ENCODE assay signal across 1 cellular context in genomic region chr15:88546248-88547129, GRCh38.
TF ChIP-seq lines count a peak whose summit lies in the region.

Gene DET1 (minus strand): TSS chr15:88546681. CDS start chr15:88531705, 14,976 bp downstream.

TF ChIP-seq in K562, 482 proteins besides CTCF, POLR2A, EP300 and RAD21 (continued from another document and continues in another):
- TF ChIP-seq, protein P1, sequence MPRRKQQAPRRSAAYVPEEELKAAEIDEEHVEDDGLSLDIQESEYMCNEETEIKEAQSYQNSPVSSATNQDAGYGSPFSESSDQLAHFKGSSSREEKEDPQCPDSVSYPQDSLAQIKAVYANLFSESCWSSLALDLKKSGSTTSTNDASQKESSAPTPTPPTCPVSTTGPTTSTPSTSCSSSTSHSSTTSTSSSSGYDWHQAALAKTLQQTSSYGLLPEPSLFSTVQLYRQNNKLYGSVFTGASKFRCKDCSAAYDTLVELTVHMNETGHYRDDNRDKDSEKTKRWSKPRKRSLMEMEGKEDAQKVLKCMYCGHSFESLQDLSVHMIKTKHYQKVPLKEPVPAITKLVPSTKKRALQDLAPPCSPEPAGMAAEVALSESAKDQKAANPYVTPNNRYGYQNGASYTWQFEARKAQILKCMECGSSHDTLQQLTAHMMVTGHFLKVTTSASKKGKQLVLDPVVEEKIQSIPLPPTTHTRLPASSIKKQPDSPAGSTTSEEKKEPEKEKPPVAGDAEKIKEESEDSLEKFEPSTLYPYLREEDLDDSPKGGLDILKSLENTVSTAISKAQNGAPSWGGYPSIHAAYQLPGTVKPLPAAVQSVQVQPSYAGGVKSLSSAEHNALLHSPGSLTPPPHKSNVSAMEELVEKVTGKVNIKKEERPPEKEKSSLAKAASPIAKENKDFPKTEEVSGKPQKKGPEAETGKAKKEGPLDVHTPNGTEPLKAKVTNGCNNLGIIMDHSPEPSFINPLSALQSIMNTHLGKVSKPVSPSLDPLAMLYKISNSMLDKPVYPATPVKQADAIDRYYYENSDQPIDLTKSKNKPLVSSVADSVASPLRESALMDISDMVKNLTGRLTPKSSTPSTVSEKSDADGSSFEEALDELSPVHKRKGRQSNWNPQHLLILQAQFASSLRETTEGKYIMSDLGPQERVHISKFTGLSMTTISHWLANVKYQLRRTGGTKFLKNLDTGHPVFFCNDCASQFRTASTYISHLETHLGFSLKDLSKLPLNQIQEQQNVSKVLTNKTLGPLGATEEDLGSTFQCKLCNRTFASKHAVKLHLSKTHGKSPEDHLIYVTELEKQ (CRISPR knock-in tag; IDR thresholded peaks at IDR 0.05), result no peak
- TF ChIP-seq ZBTB9 (CRISPR knock-in tag; IDR thresholded peaks at IDR 0.05) (no peak), TGIF2 (CRISPR knock-in tag; IDR thresholded peaks at IDR 0.05) (no peak), BACH1 (tag; IDR thresholded peaks at IDR 0.05) (no peak), THRA (IDR thresholded peaks at IDR 0.05) (no peak), POLR2B (IDR thresholded peaks at IDR 0.05; ENCODE audit: low read depth, partially characterized antibody) (no peak), KAT2B (IDR thresholded peaks at IDR 0.05; ENCODE audit: low read depth, low read length) (no peak), EHMT2 (IDR thresholded peaks at IDR 0.05) (peak; percentile 92), CAMTA2 (CRISPR knock-in tag; conservative IDR thresholded peaks at IDR 0.05) (no peak), USF2 (CRISPR knock-in tag; IDR thresholded peaks at IDR 0.05) (no peak), ASH1L (IDR thresholded peaks at IDR 0.05; ENCODE audit: borderline replicate concordance, low read depth, partially characterized antibody) (no peak), MXI1 (IDR thresholded peaks at IDR 0.05; ENCODE audit: low read depth, low read length) (no peak), ZKSCAN1 (IDR thresholded peaks at IDR 0.05; ENCODE audit: low read depth, low read length) (no peak), MCM7 (IDR thresholded peaks at IDR 0.05) (no peak), ZNF518B (CRISPR knock-in tag; IDR thresholded peaks at IDR 0.05) (no peak), NUFIP1 (IDR thresholded peaks at IDR 0.05; ENCODE audit: partially characterized antibody) (no peak), PHB2 (IDR thresholded peaks at IDR 0.05; ENCODE audit: low read depth) (no peak), SIX5 (IDR thresholded peaks at IDR 0.05; ENCODE audit: borderline replicate concordance in 1 of 2, insufficient read depth in 1 of 2, low read depth in 1 of 2, low read length in 2 of 2) (0 out of 4 replicates have a peak, but pooled peaks of 1 of the 2 experiments have one; percentile 15), HNRNPL (IDR thresholded peaks at IDR 0.05; ENCODE audit: low read depth, low read length) (0 out of 2 replicates have a peak, but pooled peaks have one; percentile 49), OTX1 (CRISPR knock-in tag; IDR thresholded peaks at IDR 0.05) (no peak), VEZF1 (CRISPR knock-in tag; IDR thresholded peaks at IDR 0.05) (peak; percentile 94), SIN3A (IDR thresholded peaks at IDR 0.05; ENCODE audit: borderline replicate concordance in 2 of 2, control insufficient read depth in 1 of 2, low read depth in 2 of 2, low read length in 2 of 2) (0 out of 4 replicates have a peak, but pooled peaks of 1 of the 2 experiments have one; percentile 21), MAFF (IDR thresholded peaks at IDR 0.05; ENCODE audit: low read length) (no peak), POLR2G (IDR thresholded peaks at IDR 0.05; ENCODE audit: low read depth, low read length) (peak; percentile 66), NR4A1 (CRISPR knock-in tag; IDR thresholded peaks at IDR 0.05) (no peak), NR4A1 (tag; IDR thresholded peaks at IDR 0.05) (0 out of 2 replicates have a peak, but pooled peaks have one; percentile 41), FOXA1 (IDR thresholded peaks at IDR 0.05; ENCODE audit: borderline replicate concordance) (no peak), RUNX1 (IDR thresholded peaks at IDR 0.05; ENCODE audit: low read depth) (no peak), FOXA3 (CRISPR knock-in tag; conservative IDR thresholded peaks at IDR 0.05 in 1 of 2, IDR thresholded peaks at IDR 0.05 in 1 of 2) (no peak), EP400 (IDR thresholded peaks at IDR 0.05) (peak; percentile 68), POLR3G (IDR thresholded peaks at IDR 0.05; ENCODE audit: extremely low read depth, insufficient read length, insufficient replicate concordance) (no peak), HIVEP1 (CRISPR knock-in tag; IDR thresholded peaks at IDR 0.05) (0 out of 2 replicates have a peak, but pooled peaks have one; percentile 18), NR2C2 (CRISPR knock-in tag; IDR thresholded peaks at IDR 0.05) (no peak), NR2C2 (tag; IDR thresholded peaks at IDR 0.05) (peak; percentile 94), ZNF232 (CRISPR knock-in tag; IDR thresholded peaks at IDR 0.05) (no peak), RAD51 (IDR thresholded peaks at IDR 0.05; ENCODE audit: borderline replicate concordance, low read depth) (no peak), CBX1 (IDR thresholded peaks at IDR 0.05; ENCODE audit: low read depth) (peak; percentile 65; the same call in 1 of the 2 replicates), HOXB6 (CRISPR knock-in tag; IDR thresholded peaks at IDR 0.05; ENCODE audit: borderline replicate concordance) (no peak), SP1 (CRISPR knock-in tag; IDR thresholded peaks at IDR 0.05) (peak; percentile 35; the same call in 1 of the 2 replicates), BRD9 (IDR thresholded peaks at IDR 0.05; ENCODE audit: low read depth, partially characterized antibody) (peak; percentile 72), TAF7 (tag; IDR thresholded peaks at IDR 0.05) (peak; percentile 21; the same call in 1 of the 2 replicates), ZNF121 (CRISPR knock-in tag; conservative IDR thresholded peaks at IDR 0.05) (no peak), ETV1 (tag; conservative IDR thresholded peaks at IDR 0.05; ENCODE audit: low read depth) (peak; percentile 68)
- TF ChIP-seq, protein P2, sequence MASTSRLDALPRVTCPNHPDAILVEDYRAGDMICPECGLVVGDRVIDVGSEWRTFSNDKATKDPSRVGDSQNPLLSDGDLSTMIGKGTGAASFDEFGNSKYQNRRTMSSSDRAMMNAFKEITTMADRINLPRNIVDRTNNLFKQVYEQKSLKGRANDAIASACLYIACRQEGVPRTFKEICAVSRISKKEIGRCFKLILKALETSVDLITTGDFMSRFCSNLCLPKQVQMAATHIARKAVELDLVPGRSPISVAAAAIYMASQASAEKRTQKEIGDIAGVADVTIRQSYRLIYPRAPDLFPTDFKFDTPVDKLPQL (IDR thresholded peaks at IDR 0.05; ENCODE audit: extremely low read depth, insufficient read length), result no peak
- TF ChIP-seq, protein P3, sequence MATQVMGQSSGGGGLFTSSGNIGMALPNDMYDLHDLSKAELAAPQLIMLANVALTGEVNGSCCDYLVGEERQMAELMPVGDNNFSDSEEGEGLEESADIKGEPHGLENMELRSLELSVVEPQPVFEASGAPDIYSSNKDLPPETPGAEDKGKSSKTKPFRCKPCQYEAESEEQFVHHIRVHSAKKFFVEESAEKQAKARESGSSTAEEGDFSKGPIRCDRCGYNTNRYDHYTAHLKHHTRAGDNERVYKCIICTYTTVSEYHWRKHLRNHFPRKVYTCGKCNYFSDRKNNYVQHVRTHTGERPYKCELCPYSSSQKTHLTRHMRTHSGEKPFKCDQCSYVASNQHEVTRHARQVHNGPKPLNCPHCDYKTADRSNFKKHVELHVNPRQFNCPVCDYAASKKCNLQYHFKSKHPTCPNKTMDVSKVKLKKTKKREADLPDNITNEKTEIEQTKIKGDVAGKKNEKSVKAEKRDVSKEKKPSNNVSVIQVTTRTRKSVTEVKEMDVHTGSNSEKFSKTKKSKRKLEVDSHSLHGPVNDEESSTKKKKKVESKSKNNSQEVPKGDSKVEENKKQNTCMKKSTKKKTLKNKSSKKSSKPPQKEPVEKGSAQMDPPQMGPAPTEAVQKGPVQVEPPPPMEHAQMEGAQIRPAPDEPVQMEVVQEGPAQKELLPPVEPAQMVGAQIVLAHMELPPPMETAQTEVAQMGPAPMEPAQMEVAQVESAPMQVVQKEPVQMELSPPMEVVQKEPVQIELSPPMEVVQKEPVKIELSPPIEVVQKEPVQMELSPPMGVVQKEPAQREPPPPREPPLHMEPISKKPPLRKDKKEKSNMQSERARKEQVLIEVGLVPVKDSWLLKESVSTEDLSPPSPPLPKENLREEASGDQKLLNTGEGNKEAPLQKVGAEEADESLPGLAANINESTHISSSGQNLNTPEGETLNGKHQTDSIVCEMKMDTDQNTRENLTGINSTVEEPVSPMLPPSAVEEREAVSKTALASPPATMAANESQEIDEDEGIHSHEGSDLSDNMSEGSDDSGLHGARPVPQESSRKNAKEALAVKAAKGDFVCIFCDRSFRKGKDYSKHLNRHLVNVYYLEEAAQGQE (CRISPR knock-in tag; IDR thresholded peaks at IDR 0.05; ENCODE audit: low read depth), result no peak
- TF ChIP-seq, protein P4, sequence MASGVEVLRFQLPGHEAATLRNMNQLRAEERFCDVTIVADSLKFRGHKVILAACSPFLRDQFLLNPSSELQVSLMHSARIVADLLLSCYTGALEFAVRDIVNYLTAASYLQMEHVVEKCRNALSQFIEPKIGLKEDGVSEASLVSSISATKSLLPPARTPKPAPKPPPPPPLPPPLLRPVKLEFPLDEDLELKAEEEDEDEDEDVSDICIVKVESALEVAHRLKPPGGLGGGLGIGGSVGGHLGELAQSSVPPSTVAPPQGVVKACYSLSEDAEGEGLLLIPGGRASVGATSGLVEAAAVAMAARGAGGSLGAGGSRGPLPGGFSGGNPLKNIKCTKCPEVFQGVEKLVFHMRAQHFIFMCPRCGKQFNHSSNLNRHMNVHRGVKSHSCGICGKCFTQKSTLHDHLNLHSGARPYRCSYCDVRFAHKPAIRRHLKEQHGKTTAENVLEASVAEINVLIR (CRISPR knock-in tag; IDR thresholded peaks at IDR 0.05), result no peak
